In genomic region chr15:57086857-57087427, GRCh38 we compare ENCODE assay signal across 33 cellular contexts.
"Had no signal": no experiment of that assay in that cellular context is flagged by ENCODE, and none has a peak within 500 bp of the region (broad histone marks: within the 10 kb centered on the region; RNA-seq: fewer than 3 reads in every experiment).

No MANE protein-coding gene starts in this region.

- H3K4me3 ChIP-seq: ovary, psoas muscle, skin epidermis, smooth muscle cell, spleen, suprapubic skin, testis, tibial artery, transverse colon, upper lobe of right lung, uterus had no signal

- H2AFZ ChIP-seq: parathyroid adenoma had no signal

- H3K79me2 ChIP-seq: parathyroid adenoma had no signal

- H3K36me3 ChIP-seq: neutrophil, ovary, suprapubic skin, tibial artery, upper lobe of right lung, uterus had no signal

- ATAC-seq: naive thymus-derived CD8-positive, alpha-beta T cell; natural killer cell treated with Interleukin-12 subunit alpha and Interleukin-12 subunit beta and Interleukin-15 and Interleukin-18, amount 100 ng/mL, for 72 hours; psoas muscle; right cardiac atrium; sciatic nerve; stimulated activated memory B cell treated with anti-CD40 and anti-IgM and Interleukin-4, amounts not matched to agents 10 μg/mL and 1 μg/mL and 100 μg/mL, for 72 hours; stimulated activated naive CD8-positive, alpha-beta T cell treated with anti-CD3 and anti-CD28 coated beads, Interleukin-15, amount 100 ng/mL, for 72 hours; stimulated activated naive CD8-positive, alpha-beta T cell treated with anti-CD3 and anti-CD28 coated beads, Interleukin-15, Interleukin-2, amounts not matched to agents 100 U/mL and 50 U/mL, for 24 hours; upper lobe of right lung had no signal

- H3K27ac ChIP-seq: neutrophil, ovary, parathyroid adenoma, psoas muscle, skin epidermis, spleen, suprapubic skin, testis, tibial artery, transverse colon, upper lobe of right lung, uterus had no signal

- H3K27me3 ChIP-seq: neutrophil, ovary, spleen, suprapubic skin, testis, tibial artery, transverse colon, upper lobe of right lung, uterus had no signal

- H3K9ac ChIP-seq: parathyroid adenoma had no signal

- H3K27me3 Mint-ChIP-seq: naive thymus-derived CD8-positive, alpha-beta T cell; natural killer cell treated with Interleukin-12 subunit alpha and Interleukin-12 subunit beta and Interleukin-15 and Interleukin-18, amount 100 ng/mL, for 72 hours; progenitor cell of endocrine pancreas; stimulated activated memory B cell treated with anti-CD40 and anti-IgM and Interleukin-4, amounts not matched to agents 10 μg/mL and 1 μg/mL and 100 μg/mL, for 72 hours; stimulated activated naive CD8-positive, alpha-beta T cell treated with anti-CD3 and anti-CD28 coated beads, Interleukin-15, amount 100 ng/mL, for 72 hours; type B pancreatic cell had no signal

- H3K4me2 ChIP-seq: smooth muscle cell had no signal

- H3K9me3 ChIP-seq: neutrophil, ovary, psoas muscle, spleen, suprapubic skin, testis, tibial artery, transverse colon, upper lobe of right lung, uterus had no signal

- H3K36me3 Mint-ChIP-seq: natural killer cell treated with Interleukin-12 subunit alpha and Interleukin-12 subunit beta and Interleukin-15 and Interleukin-18, amount 100 ng/mL, for 72 hours had no signal

- H3K27ac Mint-ChIP-seq: naive thymus-derived CD8-positive, alpha-beta T cell; natural killer cell treated with Interleukin-12 subunit alpha and Interleukin-12 subunit beta and Interleukin-15 and Interleukin-18, amount 100 ng/mL, for 72 hours; nephron progenitor cell; progenitor cell of endocrine pancreas; stimulated activated memory B cell treated with anti-CD40 and anti-IgM and Interleukin-4, amounts not matched to agents 10 μg/mL and 1 μg/mL and 100 μg/mL, for 72 hours; stimulated activated naive CD8-positive, alpha-beta T cell treated with anti-CD3 and anti-CD28 coated beads, Interleukin-15, amount 100 ng/mL, for 72 hours; type B pancreatic cell had no signal

- H3K4me3 Mint-ChIP-seq: naive thymus-derived CD8-positive, alpha-beta T cell; natural killer cell treated with Interleukin-12 subunit alpha and Interleukin-12 subunit beta and Interleukin-15 and Interleukin-18, amount 100 ng/mL, for 72 hours; nephron progenitor cell; neural crest cell; stimulated activated memory B cell treated with anti-CD40 and anti-IgM and Interleukin-4, amounts not matched to agents 10 μg/mL and 1 μg/mL and 100 μg/mL, for 72 hours; stimulated activated naive CD8-positive, alpha-beta T cell treated with anti-CD3 and anti-CD28 coated beads, Interleukin-15, amount 100 ng/mL, for 72 hours; type B pancreatic cell had no signal

- DNase-seq: naive thymus-derived CD8-positive, alpha-beta T cell; nephron progenitor cell; nucleus accumbens; ovary; posterior cingulate gyrus; psoas muscle; right cardiac atrium; spleen; stimulated activated CD4-positive, alpha-beta T cell treated with anti-CD3 and anti-CD28 coated beads, Interleukin-12 subunit alpha, Interleukin-12 subunit beta, amount 100 ng/mL, for 4 hours; stimulated activated CD4-positive, alpha-beta T cell treated with anti-CD3 and anti-CD28 coated beads, Interleukin-1b, Interleukin-23, amount 100 ng/mL, for 48 hours; stimulated activated CD4-positive, alpha-beta T cell treated with anti-CD3 and anti-CD28 coated beads, Interleukin-4, amount 100 ng/mL, for 1 hour; stimulated activated CD4-positive, alpha-beta T cell treated with anti-CD3 and anti-CD28 coated beads, Interleukin-4, amount 100 ng/mL, for 4 hours; stimulated activated CD8-positive, alpha-beta memory T cell treated with anti-CD3 and anti-CD28 coated beads, Interleukin-4, amount 100 ng/mL, for 48 hours; stimulated activated naive CD4-positive, alpha-beta T cell; stimulated activated naive CD8-positive, alpha-beta T cell treated with anti-CD3 and anti-CD28 coated beads, Interleukin-15, amount 100 ng/mL, for 72 hours; stimulated activated naive CD8-positive, alpha-beta T cell treated with anti-CD3 and anti-CD28 coated beads, Interleukin-15, Interleukin-2, amounts not matched to agents 100 U/mL and 50 U/mL, for 24 hours; substantia nigra; testis; tibial artery; transverse colon; upper lobe of right lung; uterus had no signal

- H3K4me1 ChIP-seq: parathyroid adenoma, testis, uterus had no signal
